ENCODE assay signal across 9 cellular contexts in genomic region chr3:193826126-193826795, GRCh38.
DNase-seq lines count a peak whose midpoint lies in the region; ATAC-seq and TF ChIP-seq lines count a peak whose summit lies in the region.
"Had no signal": no experiment of that assay in that cellular context is flagged by ENCODE, and none has a peak within 500 bp of the region (broad histone marks: within the 10 kb centered on the region; RNA-seq: fewer than 3 reads in every experiment).

No MANE protein-coding gene starts in this region.

- H3K4me3 ChIP-seq in Panc1 (ENCODE audit: low read depth in 2 of 2, low read length in 2 of 2) (no peak overlapping the region), fibroblast of pulmonary artery (replicated peaks; ENCODE audit: low read depth, low read length) (no peak overlapping the region), psoas muscle (no peak overlapping the region)

- ATAC-seq in Panc1 (0 out of 2 replicates have a peak, but pooled peaks have one; percentile 37), psoas muscle (peak; percentile 33 to 62 (median 40)), GM21825 (IDR thresholded peaks at IDR 0.05; ENCODE audit: unreplicated experiment) (no peak)

- CTCF ChIA-PET in Panc1 (lab: Charles Lee), result no interaction called here

- BruUV-seq in Panc1 (replicated peaks; lab: Mats Ljungman, UMichigan), result no TSS peak

- H3K27me3 ChIP-seq in Panc1 (ENCODE audit: control insufficient read depth, insufficient read depth, low read length) (no peaks in the 10 kb centered on the region), psoas muscle (ENCODE audit: insufficient read depth in 3 of 3, low read length in 2 of 3) (no peaks in the 10 kb centered on the region)

- intact Hi-C loops in Panc1 (cut with micrococcal nuclease; ENCODE audit: unreplicated experiment), result no loop called here
- intact Hi-C loops in psoas muscle (cut with DNase I), result no loop called here

- WGBS in psoas muscle, 3 donors, result 56 to 68% (median 60%) methylated on average over 12 of the region's 12 CpGs

- DNase-seq in GM04503 (ENCODE audit: low read depth), result peak; percentile 35
- no peak for DNase-seq in Panc1 (ENCODE audit: low read depth, low spot score)
- DNase-seq in fibroblast of pulmonary artery (ENCODE audit: low read depth), result peak; percentile 45
- peak; percentile 33 to 65 for DNase-seq in psoas muscle
- DNase-seq in KBM-7, result no peak
- no peak for DNase-seq in iPS-NIHi7 (ENCODE audit: extremely low spot score)
- no peak for DNase-seq in OCI-M1 (lab: John Stamatoyannopoulos, UW)
- DNase-seq: stimulated activated CD8-positive, alpha-beta memory T cell treated with anti-CD3 and anti-CD28 coated beads, Interleukin-4, amount 100 ng/mL, for 48 hours had no signal

- no peaks in the 10 kb centered on the region for H3K36me3 ChIP-seq in Panc1 (ENCODE audit: control insufficient read depth, insufficient read depth, low read length)
- no peaks in the 10 kb centered on the region for H3K36me3 ChIP-seq in psoas muscle (ENCODE audit: insufficient read depth in 1 of 2, low read depth in 1 of 2)

- TF ChIP-seq CTCF in Panc1 (IDR thresholded peaks at IDR 0.05) (no peak), fibroblast of pulmonary artery (IDR thresholded peaks at IDR 0.05; ENCODE audit: low read length, missing control alignments) (no peak), psoas muscle (IDR thresholded peaks at IDR 0.05) (no peak)

- POLR2A ChIA-PET in Panc1 (lab: Charles Lee), result interaction anchor here (0.6 kb wide), 1 partner anchor 309 kb away, joined by 3 read pairs; no protein-coding TSS in a partner anchor

- no peak overlapping the region for H3K27ac ChIP-seq in Panc1 (ENCODE audit: low read length)
- H3K27ac ChIP-seq in psoas muscle, result no peak overlapping the region

- 0 out of 2 replicates have a peak, but pooled peaks cover 3% of the 10 kb centered on the region for H3K4me1 ChIP-seq in Panc1 (ENCODE audit: control insufficient read depth, insufficient read depth, low read length)
- H3K4me1 ChIP-seq in psoas muscle, result peaks cover 2% of the 10 kb centered on the region

- in situ Hi-C loops in Panc1 (cut with HindIII; ENCODE audit: low pct_unique_long_range_greater_than_20kb, low sequenced_read_pairs) (no loop called here), KBM-7 (cut with MboI; ENCODE audit: low pct_unique_long_range_greater_than_20kb, low sequenced_read_pairs) (no loop called here)

- no peaks in the 10 kb centered on the region for H3K9me3 ChIP-seq in Panc1 (ENCODE audit: control insufficient read depth, insufficient read depth, low read depth, low read length)
- H3K9me3 ChIP-seq in psoas muscle, result no peaks in the 10 kb centered on the region

Comparison
In these comparisons a context has a peak if more than half of its experiments do, and no peak if none do; other contexts are left out.
1. DNase-seq: peak in GM04503 (single experiment), fibroblast of pulmonary artery (single experiment) and psoas muscle (2 of 2); none in Panc1 (single experiment), KBM-7 (single experiment), iPS-NIHi7 (single experiment) and OCI-M1 (single experiment).